1 cellular context compared by ENCODE assay signal in genomic region chr16:68079616-68080344, GRCh38.
A peak's percentile ranks its signal among the peaks of the same experiment; 100 is the strongest.
TF ChIP-seq lines count a peak whose summit lies in the region.

No MANE protein-coding gene starts in this region.

TF ChIP-seq in K562, 482 proteins besides CTCF, POLR2A, EP300 and RAD21 (continued from another document and continues in another):
- no peak for TF ChIP-seq SIN3B (IDR thresholded peaks at IDR 0.05; ENCODE audit: low read depth)
- TF ChIP-seq CBFA2T3 (IDR thresholded peaks at IDR 0.05) = peak; percentile 71
- peak; percentile 83 for TF ChIP-seq KDM5B (IDR thresholded peaks at IDR 0.05; ENCODE audit: insufficient replicate concordance, low read depth, low read length)
- peak; percentile 59; the same call in 1 of the 2 replicates for TF ChIP-seq MYC (IDR thresholded peaks at IDR 0.05; ENCODE audit: low read depth, low read length)
- TF ChIP-seq MYC (CRISPR knock-in tag; IDR thresholded peaks at IDR 0.05; ENCODE audit: borderline replicate concordance, low read depth) = 0 out of 2 replicates have a peak, but pooled peaks have one; percentile 45
- TF ChIP-seq TEAD2 (tag; IDR thresholded peaks at IDR 0.05) = no peak
- peak; percentile 99 for TF ChIP-seq LEF1 (IDR thresholded peaks at IDR 0.05)
- peak; percentile 73; a peak in 3 of 4 replicates for TF ChIP-seq KDM1A (IDR thresholded peaks at IDR 0.05)
- TF ChIP-seq PRDM10 (IDR thresholded peaks at IDR 0.05; ENCODE audit: partially characterized antibody) = peak; percentile 67
- TF ChIP-seq MIER1 (IDR thresholded peaks at IDR 0.05; ENCODE audit: low read depth) = no peak
- TF ChIP-seq SIN3A (IDR thresholded peaks at IDR 0.05; ENCODE audit: borderline replicate concordance in 2 of 2, control insufficient read depth in 1 of 2, low read depth in 2 of 2, low read length in 2 of 2) = peak in 1 of 2 experiments; percentile 76; a peak in 2 of 4 replicates
- no peak for TF ChIP-seq SIRT6 (IDR thresholded peaks at IDR 0.05; ENCODE audit: low read depth, low read length)
- peak; percentile 85 for TF ChIP-seq MAX (CRISPR knock-in tag; IDR thresholded peaks at IDR 0.05)
- no peak for TF ChIP-seq GABPB2 (CRISPR knock-in tag; conservative IDR thresholded peaks at IDR 0.05)
- TF ChIP-seq PHB (CRISPR knock-in tag; IDR thresholded peaks at IDR 0.05) = no peak
- no peak for TF ChIP-seq E2F4 (CRISPR knock-in tag; IDR thresholded peaks at IDR 0.05; ENCODE audit: low read depth)
- peak; percentile 8; the same call in 1 of the 2 replicates for TF ChIP-seq BRD4 (IDR thresholded peaks at IDR 0.05)
- TF ChIP-seq SMAD4 (CRISPR knock-in tag; conservative IDR thresholded peaks at IDR 0.05) = peak; percentile 91
- TF ChIP-seq SP2 (IDR thresholded peaks at IDR 0.05; ENCODE audit: extremely low read depth, low read depth, low read length, poor library complexity, severe bottlenecking) = no peak
- no peak for TF ChIP-seq NONO (IDR thresholded peaks at IDR 0.05; ENCODE audit: low read depth in 2 of 2, low read length in 1 of 2)
- TF ChIP-seq HSF4 (CRISPR knock-in tag; IDR thresholded peaks at IDR 0.05; ENCODE audit: borderline replicate concordance) = peak; percentile 72; the same call in 1 of the 2 replicates
- TF ChIP-seq SMAD2 (IDR thresholded peaks at IDR 0.05; ENCODE audit: low read depth, low read length) = no peak
- no peak for TF ChIP-seq GTF3C2 (IDR thresholded peaks at IDR 0.05; ENCODE audit: borderline replicate concordance, extremely low read depth, insufficient read length)
- no peak for TF ChIP-seq RFX5 (IDR thresholded peaks at IDR 0.05; ENCODE audit: low read depth, low read length)
- peak; percentile 87 for TF ChIP-seq ARID1B (IDR thresholded peaks at IDR 0.05)
- TF ChIP-seq CREB3L1 (IDR thresholded peaks at IDR 0.05; ENCODE audit: borderline replicate concordance, low read depth) = peak; percentile 69; the same call in 1 of the 2 replicates
- TF ChIP-seq ZBTB9 (CRISPR knock-in tag; IDR thresholded peaks at IDR 0.05) = peak; percentile 83; the same call in 1 of the 2 replicates
- peak; percentile 73 for TF ChIP-seq POLR2AphosphoS5 (IDR thresholded peaks at IDR 0.05; ENCODE audit: control insufficient read depth, insufficient read depth, low read depth, low read length)
- TF ChIP-seq ZSCAN32 (CRISPR knock-in tag; IDR thresholded peaks at IDR 0.05) = peak; percentile 5; the same call in 1 of the 2 replicates
- TF ChIP-seq MAFG (tag; conservative IDR thresholded peaks at IDR 0.05) = no peak
- TF ChIP-seq HEY1 (CRISPR knock-in tag; IDR thresholded peaks at IDR 0.05; ENCODE audit: borderline replicate concordance) = 0 out of 2 replicates have a peak, but pooled peaks have one; percentile 18
- TF ChIP-seq ZNF785 (CRISPR knock-in tag; IDR thresholded peaks at IDR 0.05) = no peak
- TF ChIP-seq PATZ1 (CRISPR knock-in tag; IDR thresholded peaks at IDR 0.05; ENCODE audit: borderline replicate concordance) = peak; percentile 19; the same call in 1 of the 2 replicates
- peak; percentile 57; the same call in 1 of the 2 replicates for TF ChIP-seq E2F3 (CRISPR knock-in tag; IDR thresholded peaks at IDR 0.05)
- no peak; the same call in 1 of the 2 replicates for TF ChIP-seq ZNF449 (CRISPR knock-in tag; IDR thresholded peaks at IDR 0.05)
- no peak for TF ChIP-seq CHCHD3 (CRISPR knock-in tag; IDR thresholded peaks at IDR 0.05)
- TF ChIP-seq BRCA1 (IDR thresholded peaks at IDR 0.05) = no peak
- TF ChIP-seq BRCA1 (CRISPR knock-in tag; IDR thresholded peaks at IDR 0.05) = no peak
